ENCODE assay signal across 28 cellular contexts in the genomic region with DNA sequence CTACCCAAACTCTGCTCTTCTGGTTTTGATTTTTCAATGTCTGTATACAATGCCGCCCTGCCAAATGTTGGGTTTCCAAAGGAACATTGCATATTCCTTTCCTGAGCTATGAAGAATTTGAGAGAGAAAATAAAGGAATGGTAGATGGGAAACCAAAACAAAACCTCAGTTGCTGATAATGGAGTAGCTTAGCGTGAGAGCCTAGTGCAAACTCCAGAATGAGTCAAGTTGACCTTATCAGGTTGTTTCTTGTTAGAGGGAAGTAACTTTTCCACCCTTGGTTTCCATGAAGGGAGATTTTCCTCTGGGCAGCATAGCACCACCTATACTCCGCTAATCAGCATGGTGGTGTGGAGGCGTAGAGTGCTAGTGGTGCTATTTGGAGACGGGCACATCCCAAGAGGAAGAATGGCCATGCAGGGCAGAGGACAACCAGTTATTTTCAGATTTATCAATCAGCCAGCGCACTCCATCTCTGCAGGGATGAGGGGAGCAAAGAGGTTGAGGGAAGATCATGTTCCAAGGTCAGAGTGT.
A peak's percentile ranks its signal among the peaks of the same experiment; 100 is the strongest.
DNase-seq lines count a peak whose midpoint lies in the region; ATAC-seq and TF ChIP-seq lines count a peak whose summit lies in the region.
"Had no signal": no experiment of that assay in that cellular context is flagged by ENCODE, and none has a peak within 500 bp of the region (broad histone marks: within the 10 kb centered on the region; RNA-seq: fewer than 3 reads in every experiment).

No MANE protein-coding gene starts in this region.

- CTCF ChIA-PET in activated naive CD4-positive, alpha-beta T cell treated with anti-CD3 and anti-CD28 coated beads, Interleukin-2, amount 10 ng/mL, durations not matched to agents 7 days and 5 days (lab: Charles Lee): interaction anchor here (1.1 to 1.3 kb wide), 2 partner anchors 21 to 605 kb away, joined by 3 read pairs; no protein-coding TSS in a partner anchor

- no peak for DNase-seq in stimulated activated naive CD8-positive, alpha-beta T cell treated with anti-CD3 and anti-CD28 coated beads, Interleukin-15, Interleukin-2, amounts not matched to agents 100 U/mL and 50 U/mL, for 24 hours
- DNase-seq in astrocyte of the hippocampus (ENCODE audit: low read depth, low spot score) (peak; percentile 47), nephron progenitor cell (no peak), HPDE6-E6E7 (ENCODE audit: extremely low spot score) (no peak)
- no peak for DNase-seq in activated naive CD4-positive, alpha-beta T cell treated with anti-CD3 and anti-CD28 coated beads, Interleukin-2, amount 10 ng/mL, durations not matched to agents 7 days and 5 days
- DNase-seq: activated CD4-positive, alpha-beta T cell treated with anti-CD3 and anti-CD28 coated beads for 1 hour; activated CD8-positive, alpha-beta memory T cell treated with anti-CD3 and anti-CD28 coated beads, Interleukin-2, amount 50 U/mL, for 48 hours; activated CD8-positive, alpha-beta T cell treated with anti-CD3 and anti-CD28 coated beads for 36 hours; AML-193; CD4-positive, alpha-beta memory T cell; dermis blood vessel endothelial cell; endodermal cell; foreskin fibroblast; heart left ventricle; MM.1S; naive thymus-derived CD8-positive, alpha-beta T cell; NCI-H1930; NCI-H526; occipital lobe; stimulated activated naive B cell treated with anti-CD40 and anti-IgM and Interleukin-4, amounts not matched to agents 10 μg/mL and 1 μg/mL and 100 μg/mL, for 72 hours had no signal

- H3K9me3 Mint-ChIP-seq in stimulated activated naive CD8-positive, alpha-beta T cell treated with anti-CD3 and anti-CD28 coated beads, Interleukin-15, Interleukin-2, amounts not matched to agents 100 ng/mL and 50 ng/mL, for 24 hours: peaks cover 12% of the 10 kb centered on the region
- H3K9me3 Mint-ChIP-seq in nephron progenitor cell: peaks cover 25% of the 10 kb centered on the region
- peaks cover 12% of the 10 kb centered on the region for H3K9me3 Mint-ChIP-seq in activated naive CD4-positive, alpha-beta T cell treated with anti-CD3 and anti-CD28 coated beads, Interleukin-2, amount 10 ng/mL, durations not matched to agents 7 days and 5 days

- TF ChIP-seq CTCF in nephron progenitor cell (IDR thresholded peaks at IDR 0.05): no peak

- H3K4me3 Mint-ChIP-seq in stimulated activated naive CD8-positive, alpha-beta T cell treated with anti-CD3 and anti-CD28 coated beads, Interleukin-15, Interleukin-2, amounts not matched to agents 100 ng/mL and 50 ng/mL, for 24 hours: no peak overlapping the region
- no peak overlapping the region for H3K4me3 Mint-ChIP-seq in nephron progenitor cell
- H3K4me3 Mint-ChIP-seq in activated naive CD4-positive, alpha-beta T cell treated with anti-CD3 and anti-CD28 coated beads, Interleukin-2, amount 10 ng/mL, durations not matched to agents 7 days and 5 days: no peak overlapping the region
- H3K4me3 Mint-ChIP-seq: activated CD8-positive, alpha-beta T cell treated with anti-CD3 and anti-CD28 coated beads for 36 hours; activated naive CD4-positive, alpha-beta T cell treated with anti-CD3 and anti-CD28 coated beads, Interleukin-2, amount 50 U/mL, for 24 hours; CD4-positive, alpha-beta memory T cell; endodermal cell; naive thymus-derived CD8-positive, alpha-beta T cell; stimulated activated naive B cell treated with anti-CD40 and anti-IgM and Interleukin-4, amounts not matched to agents 10 μg/mL and 1 μg/mL and 100 μg/mL, for 72 hours; T-helper 1 cell treated with Interleukin-12 subunit alpha and Interleukin-12 subunit beta and Interleukin-4 antibody, amounts not matched to agents 30 μg/mL and 1 μg/mL, for 36 hours had no signal

- H3K27ac Mint-ChIP-seq in stimulated activated naive CD8-positive, alpha-beta T cell treated with anti-CD3 and anti-CD28 coated beads, Interleukin-15, Interleukin-2, amounts not matched to agents 100 ng/mL and 50 ng/mL, for 24 hours: peak overlapping the region; percentile 61
- H3K27ac Mint-ChIP-seq in nephron progenitor cell: peak overlapping the region; percentile 81
- H3K27ac Mint-ChIP-seq in activated naive CD4-positive, alpha-beta T cell treated with anti-CD3 and anti-CD28 coated beads, Interleukin-2, amount 10 ng/mL, durations not matched to agents 7 days and 5 days: no peak overlapping the region
- H3K27ac Mint-ChIP-seq: activated CD8-positive, alpha-beta T cell treated with anti-CD3 and anti-CD28 coated beads for 36 hours; activated naive CD4-positive, alpha-beta T cell treated with anti-CD3 and anti-CD28 coated beads, Interleukin-2, amount 50 U/mL, for 24 hours; activated T-helper 2 cell treated with anti-CD3 and anti-CD28 coated beads, Interferon-gamma antibody, Interleukin-2, Interleukin-4, amounts not matched to agents 10 μg/mL and 5 μg/mL and 100 μg/mL, durations not matched to agents 14 hours and 24 hours and 36 hours; endodermal cell; stimulated activated naive B cell treated with anti-CD40 and anti-IgM and Interleukin-4, amounts not matched to agents 10 μg/mL and 1 μg/mL and 100 μg/mL, for 72 hours; T-helper 1 cell treated with Interleukin-12 subunit alpha and Interleukin-12 subunit beta and Interleukin-4 antibody, amounts not matched to agents 30 μg/mL and 1 μg/mL, for 36 hours had no signal

- peaks cover 46% of the 10 kb centered on the region for H3K36me3 Mint-ChIP-seq in stimulated activated naive CD8-positive, alpha-beta T cell treated with anti-CD3 and anti-CD28 coated beads, Interleukin-15, Interleukin-2, amounts not matched to agents 100 ng/mL and 50 ng/mL, for 24 hours (ENCODE audit: low read depth)
- H3K36me3 Mint-ChIP-seq in nephron progenitor cell (ENCODE audit: low read depth): peaks cover 50% of the 10 kb centered on the region
- peaks cover 20% of the 10 kb centered on the region for H3K36me3 Mint-ChIP-seq in activated naive CD4-positive, alpha-beta T cell treated with anti-CD3 and anti-CD28 coated beads, Interleukin-2, amount 10 ng/mL, durations not matched to agents 7 days and 5 days

- H3K27me3 Mint-ChIP-seq in stimulated activated naive CD8-positive, alpha-beta T cell treated with anti-CD3 and anti-CD28 coated beads, Interleukin-15, Interleukin-2, amounts not matched to agents 100 ng/mL and 50 ng/mL, for 24 hours: no peaks in the 10 kb centered on the region
- no peaks in the 10 kb centered on the region for H3K27me3 Mint-ChIP-seq in nephron progenitor cell (ENCODE audit: low read depth, poor library complexity)
- no peaks in the 10 kb centered on the region for H3K27me3 Mint-ChIP-seq in activated naive CD4-positive, alpha-beta T cell treated with anti-CD3 and anti-CD28 coated beads, Interleukin-2, amount 10 ng/mL, durations not matched to agents 7 days and 5 days
- H3K27me3 Mint-ChIP-seq: activated CD8-positive, alpha-beta T cell treated with anti-CD3 and anti-CD28 coated beads for 36 hours; activated naive CD4-positive, alpha-beta T cell treated with anti-CD3 and anti-CD28 coated beads, Interleukin-2, amount 50 U/mL, for 24 hours; CD4-positive, alpha-beta memory T cell; naive thymus-derived CD8-positive, alpha-beta T cell; stimulated activated naive B cell treated with anti-CD40 and anti-IgM and Interleukin-4, amounts not matched to agents 10 μg/mL and 1 μg/mL and 100 μg/mL, for 72 hours had no signal

- peaks cover 32% of the 10 kb centered on the region for H3K4me1 Mint-ChIP-seq in stimulated activated naive CD8-positive, alpha-beta T cell treated with anti-CD3 and anti-CD28 coated beads, Interleukin-15, Interleukin-2, amounts not matched to agents 100 ng/mL and 50 ng/mL, for 24 hours (ENCODE audit: low read depth)
- H3K4me1 Mint-ChIP-seq in nephron progenitor cell: peaks cover 17% of the 10 kb centered on the region
- peaks cover 13% of the 10 kb centered on the region for H3K4me1 Mint-ChIP-seq in activated naive CD4-positive, alpha-beta T cell treated with anti-CD3 and anti-CD28 coated beads, Interleukin-2, amount 10 ng/mL, durations not matched to agents 7 days and 5 days
- H3K4me1 Mint-ChIP-seq: endodermal cell had no signal

- ATAC-seq in stimulated activated naive CD8-positive, alpha-beta T cell treated with anti-CD3 and anti-CD28 coated beads, Interleukin-15, Interleukin-2, amounts not matched to agents 100 U/mL and 50 U/mL, for 24 hours: no peak
- ATAC-seq in HG03521 (IDR thresholded peaks at IDR 0.05; ENCODE audit: unreplicated experiment): no peak
- ATAC-seq in HG02852 (IDR thresholded peaks at IDR 0.05; ENCODE audit: unreplicated experiment): no peak
- ATAC-seq: A549; activated CD8-positive, alpha-beta T cell treated with anti-CD3 and anti-CD28 coated beads for 36 hours; HCT116; heart left ventricle; naive thymus-derived CD8-positive, alpha-beta T cell; stimulated activated naive B cell treated with anti-CD40 and anti-IgM and Interleukin-4, amounts not matched to agents 10 μg/mL and 1 μg/mL and 100 μg/mL, for 72 hours had no signal
